Comparison of ENCODE assay signal across 27 cellular contexts in genomic region chr17:29833801-29834200, GRCh38.
"Had no signal": no experiment of that assay in that cellular context is flagged by ENCODE, and none has a peak within 500 bp of the region (broad histone marks: within the 10 kb centered on the region; RNA-seq: fewer than 3 reads in every experiment).

No MANE protein-coding gene starts in this region.

- H3K27ac ChIP-seq: neural progenitor cell, ovary, parathyroid adenoma, psoas muscle, skin epidermis, suprapubic skin, testis, tibial artery, transverse colon, upper lobe of right lung, uterus had no signal

- H3K4me1 ChIP-seq: parathyroid adenoma, suprapubic skin, testis, tibial artery, upper lobe of right lung, uterus had no signal

- H3K27me3 ChIP-seq: neural progenitor cell, ovary, suprapubic skin, testis, tibial artery, transverse colon, upper lobe of right lung, uterus had no signal

- H3K9me3 ChIP-seq: ovary, psoas muscle, suprapubic skin, testis, tibial artery, transverse colon, upper lobe of right lung, uterus had no signal

- H3K79me2 ChIP-seq: parathyroid adenoma had no signal

- H3K4me2 ChIP-seq: neural progenitor cell had no signal

- DNase-seq: naive thymus-derived CD4-positive, alpha-beta T cell; natural killer cell; occipital lobe; ovary; posterior cingulate gyrus; psoas muscle; right cardiac atrium; stimulated activated CD4-positive, alpha-beta T cell treated with anti-CD3 and anti-CD28 coated beads, Interleukin-12 subunit alpha, Interleukin-12 subunit beta, amount 100 ng/mL, for 4 hours; stimulated activated CD4-positive, alpha-beta T cell treated with anti-CD3 and anti-CD28 coated beads, Interleukin-1b, Interleukin-23, amount 100 ng/mL, for 48 hours; stimulated activated CD4-positive, alpha-beta T cell treated with anti-CD3 and anti-CD28 coated beads, Interleukin-4, amount 100 ng/mL, for 1 hour; stimulated activated CD4-positive, alpha-beta T cell treated with anti-CD3 and anti-CD28 coated beads, Interleukin-4, amount 100 ng/mL, for 4 hours; stimulated activated CD8-positive, alpha-beta memory T cell treated with anti-CD3 and anti-CD28 coated beads, Interleukin-4, amount 100 ng/mL, for 48 hours; stimulated activated naive CD4-positive, alpha-beta T cell; stimulated activated naive CD8-positive, alpha-beta T cell treated with anti-CD3 and anti-CD28 coated beads, Interleukin-15, amount 100 ng/mL, for 72 hours; stimulated activated naive CD8-positive, alpha-beta T cell treated with anti-CD3 and anti-CD28 coated beads, Interleukin-15, Interleukin-2, amounts not matched to agents 100 U/mL and 50 U/mL, for 24 hours; substantia nigra; testis; tibial artery; transverse colon; upper lobe of right lung; uterus had no signal

- H3K4me3 ChIP-seq: neural progenitor cell, ovary, psoas muscle, skin epidermis, suprapubic skin, testis, tibial artery, transverse colon, uterus had no signal

- H3K9ac ChIP-seq: neural progenitor cell, parathyroid adenoma had no signal

- H2AFZ ChIP-seq: neural progenitor cell, parathyroid adenoma had no signal

- H3K36me3 ChIP-seq: neural progenitor cell, ovary, suprapubic skin, tibial artery, transverse colon, upper lobe of right lung, uterus had no signal

- ATAC-seq: naive thymus-derived CD4-positive, alpha-beta T cell; natural killer cell; psoas muscle; right cardiac atrium; sciatic nerve; stimulated activated memory B cell treated with anti-CD40 and anti-IgM and Interleukin-4, amounts not matched to agents 10 μg/mL and 1 μg/mL and 100 μg/mL, for 72 hours; stimulated activated naive CD8-positive, alpha-beta T cell treated with anti-CD3 and anti-CD28 coated beads, Interleukin-15, amount 100 ng/mL, for 72 hours; stimulated activated naive CD8-positive, alpha-beta T cell treated with anti-CD3 and anti-CD28 coated beads, Interleukin-15, Interleukin-2, amounts not matched to agents 100 U/mL and 50 U/mL, for 24 hours; upper lobe of right lung had no signal
